7 cellular contexts compared by ENCODE assay signal in the genomic region with DNA sequence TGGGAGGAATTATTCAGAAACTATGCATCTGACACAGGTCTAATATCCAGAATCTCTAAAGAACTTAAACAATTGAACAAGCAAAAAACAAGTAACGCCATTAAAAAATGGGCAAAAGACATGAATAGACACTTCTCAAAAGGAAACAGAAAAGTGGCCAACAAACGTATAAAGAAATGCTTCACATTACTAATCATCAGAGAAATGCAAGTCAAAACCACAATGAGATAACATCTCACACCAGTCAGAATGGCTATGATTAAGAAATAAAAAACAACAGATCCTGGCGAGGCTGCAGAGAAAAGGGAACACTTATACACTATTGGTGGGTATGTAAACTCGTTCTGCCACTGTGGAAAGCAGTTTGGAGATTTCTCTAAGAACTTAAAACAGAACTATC. TPM values are rescaled to one million over a fixed set of nuclear protein-coding genes. Genes with fewer than 3 reads are reported as not detected.
DNase-seq lines count a peak whose midpoint lies in the region; FAIRE-seq and TF ChIP-seq lines count a peak whose summit lies in the region.
"Not testable (repeated sequence)": the region's sequence is repeated elsewhere in the genome, so short reads cannot be mapped to it uniquely, and the experiment has no call there.

No MANE protein-coding gene starts in this region.

- not testable (repeated sequence) for TF ChIP-seq POLR2A in NB4 (IDR thresholded peaks at IDR 0.05; ENCODE audit: extremely low read depth, insufficient read length)

- FAIRE-seq in bronchial epithelial cell (lab: Jason Lieb, UNC), result not testable (repeated sequence)

- H3K27me3 Mint-ChIP-seq in HFFc6 (ENCODE audit: insufficient read depth), result not testable (repeated sequence)

- not testable (repeated sequence) for H3K36me3 ChIP-seq in bronchial epithelial cell (ENCODE audit: control insufficient read depth, insufficient read depth, low read length)

- not testable (repeated sequence) for H3K27ac Mint-ChIP-seq in HFFc6

- not testable (repeated sequence) for H3K27me3 ChIP-seq in bronchial epithelial cell (ENCODE audit: control insufficient read depth, insufficient read depth, low read length)

- H3K36me3 Mint-ChIP-seq in HFFc6 (ENCODE audit: low read depth), result not testable (repeated sequence)

- not testable (repeated sequence) for H3K9me3 Mint-ChIP-seq in HFFc6

- not testable (repeated sequence) for TF ChIP-seq CTCF in HFFc6 (IDR thresholded peaks at IDR 0.05); NB4 (IDR thresholded peaks at IDR 0.05; ENCODE audit: low read depth, low read length); bronchial epithelial cell (IDR thresholded peaks at IDR 0.05; ENCODE audit: insufficient read depth, low read length, severe bottlenecking); fibroblast of mammary gland (conservative IDR thresholded peaks at IDR 0.05; ENCODE audit: control insufficient read depth, insufficient read depth, low read depth, low read length)

- H3K4me1 Mint-ChIP-seq in HFFc6 (ENCODE audit: low read depth), result not testable (repeated sequence)

- not testable (repeated sequence) for H3K4me3 ChIP-seq in NB4 (ENCODE audit: low read depth, low read length); bronchial epithelial cell (ENCODE audit: low read depth, low read length); fibroblast of mammary gland (ENCODE audit: control insufficient read depth, low read depth, low read length)

- peak; percentile 18 for DNase-seq in EL
- peak; percentile 74 for DNase-seq in HFFc6
- peak; percentile 2 for DNase-seq in NB4 (ENCODE audit: low read depth)
- peak; percentile 50 for DNase-seq in amniotic epithelial cell (ENCODE audit: low read depth)
- peak; percentile 39 for DNase-seq in bronchial epithelial cell (ENCODE audit: low read depth)
- peak; percentile 11 for DNase-seq in fibroblast of mammary gland (ENCODE audit: low read depth)
- DNase-seq in iris pigment epithelial cell (ENCODE audit: low read depth), result peak; percentile 28

- not testable (repeated sequence) for H3K4me3 Mint-ChIP-seq in HFFc6

RNA-seq across cellular contexts. Expression of gene VAC14, which starts 50.3 kb away (rescaled TPM):
- total RNA-seq in HFFc6 (2021; fragmentation: NEBNext Ultra II Directional; extraction: Animal tissue kit (Norgen Biotek cat#: 25700)), result 10 to 100 TPM; 34.5 to 45.5 (median 37.6) TPM
- total RNA-seq in bronchial epithelial cell, result 18.4 and 36.0 TPM in 2 replicates

Comparison
In these comparisons a context has a peak if more than half of its experiments do, and no peak if none do; other contexts are left out.
1. DNase-seq: peak in every context shown above with its lines; median percentile 74 in HFFc6; 50 in amniotic epithelial cell; 39 in bronchial epithelial cell; 28 in iris pigment epithelial cell; 18 in EL; 11 in fibroblast of mammary gland; 2 in NB4.